In the genomic region with DNA sequence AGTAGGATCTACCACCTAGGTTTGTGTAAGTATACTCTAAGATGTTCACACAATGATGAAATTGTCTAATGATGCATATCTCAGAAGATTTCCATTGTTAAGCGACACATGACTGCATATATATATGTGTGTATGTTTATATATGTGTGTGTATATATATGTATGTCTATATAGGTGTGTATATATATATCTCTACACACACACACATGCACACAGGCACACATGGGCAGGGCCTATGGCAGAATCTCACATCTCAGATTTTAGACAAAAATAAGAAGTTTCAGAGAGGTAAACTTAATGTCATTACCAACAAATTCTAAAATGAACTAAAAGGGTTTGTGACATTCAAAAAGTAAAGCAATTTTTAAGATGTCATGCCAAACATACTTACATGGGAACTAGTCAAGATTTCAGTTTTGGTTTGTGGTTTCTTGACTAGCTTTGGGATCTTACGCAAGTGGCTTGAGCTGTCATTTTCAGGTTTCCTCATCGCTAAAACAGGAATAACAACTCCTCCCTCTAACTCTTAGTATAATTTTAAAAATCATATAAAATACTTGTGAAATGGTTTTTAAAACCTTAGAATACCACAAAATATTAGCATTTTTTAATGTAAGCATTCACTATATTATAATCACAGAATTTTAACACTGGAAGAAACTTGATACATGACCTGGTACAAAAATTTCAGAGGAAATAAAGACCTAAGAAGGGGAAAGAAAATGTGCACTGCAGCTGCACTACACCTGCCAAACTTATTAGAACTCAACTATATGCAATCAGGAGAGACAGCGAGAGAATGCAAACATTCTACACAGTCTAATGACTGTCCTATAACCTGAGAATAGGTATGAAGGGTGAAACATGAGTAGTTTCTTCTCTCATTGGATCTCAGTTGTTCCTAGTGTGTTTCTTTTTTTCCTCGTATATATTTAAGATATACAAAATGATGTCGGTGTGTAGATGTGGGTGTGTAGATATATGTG, we compare ENCODE assay signal across 8 cellular contexts.
DNase-seq lines count a peak whose midpoint lies in the region; ATAC-seq and TF ChIP-seq lines count a peak whose summit lies in the region.

No MANE protein-coding gene starts in this region.

- POLR2A ChIA-PET in activated CD4-positive, alpha-beta memory T cell treated with anti-CD3 and anti-CD28 coated beads, Interleukin-2, amount 10 ng/mL, durations not matched to agents 7 days and 5 days (lab: Charles Lee) = no interaction called here

- H3K56ac ChIP-seq in H9 (ENCODE audit: insufficient read length, low read depth, low read length) = no peak overlapping the region

- ATAC-seq in GM18909 (IDR thresholded peaks at IDR 0.05; ENCODE audit: poor library complexity, unreplicated experiment) (peak; percentile 46), HG03066 (IDR thresholded peaks at IDR 0.05; ENCODE audit: low read depth, unreplicated experiment) (peak; percentile 69)

- no peak overlapping the region for H4K8ac ChIP-seq in H9 (replicated peaks; ENCODE audit: insufficient read length, low read depth, low read length)

- WGBS in H9 (ENCODE audit: extremely low coverage, insufficient read length, low lambda C conversion rate) = no CpG with 5 or more reads among the region's 6 CpGs
- 89% methylated on average over 2 of the region's 6 CpGs; no CpG with 5 or more reads in 1 of the 2 experiments for WGBS in endodermal cell (ENCODE audit: insufficient coverage in 1 of 2, insufficient read length in 1 of 2), 2 experiments

- H3K9me3 Mint-ChIP-seq in activated CD4-positive, alpha-beta memory T cell treated with anti-CD3 and anti-CD28 coated beads, Interleukin-2, amount 10 ng/mL, durations not matched to agents 7 days and 5 days = no peaks in the 10 kb centered on the region
- H3K9me3 Mint-ChIP-seq in H9 (no peaks in the 10 kb centered on the region), endodermal cell (no peaks in the 10 kb centered on the region)

- no peak overlapping the region for H2BK20ac ChIP-seq in H9 (ENCODE audit: low read depth, low read length, poor library complexity, severe bottlenecking)

- no peaks in the 10 kb centered on the region for H3K27me3 Mint-ChIP-seq in activated CD4-positive, alpha-beta memory T cell treated with anti-CD3 and anti-CD28 coated beads, Interleukin-2, amount 10 ng/mL, durations not matched to agents 7 days and 5 days
- H3K27me3 Mint-ChIP-seq in H9 (ENCODE audit: low read depth) (no peaks in the 10 kb centered on the region), endodermal cell (ENCODE audit: insufficient read depth) (no peaks in the 10 kb centered on the region)

- no peak overlapping the region for H3K18ac ChIP-seq in H9 (ENCODE audit: insufficient read length, low read depth, low read length)

- H4K91ac ChIP-seq in H9 (ENCODE audit: insufficient read length, low read depth, low read length) = no peak overlapping the region

- H3K14ac ChIP-seq in H9 (ENCODE audit: insufficient read depth, low read length) = no peak overlapping the region

- no peaks in the 10 kb centered on the region for H4K20me1 ChIP-seq in H9 (ENCODE audit: control insufficient read depth, insufficient read depth, insufficient read length)

- H3K79me2 ChIP-seq in H9 (ENCODE audit: insufficient read depth, low read length) = no peaks in the 10 kb centered on the region

- no peak overlapping the region for H2BK5ac ChIP-seq in H9 (ENCODE audit: insufficient read length, low read length)

- H2BK15ac ChIP-seq in H9 (ENCODE audit: low read depth, low read length) = no peak overlapping the region

- H3K4me3 ChIP-seq in endodermal cell (ENCODE audit: low read length) = no peak overlapping the region

- peak; percentile 9 for DNase-seq in AG08396 (ENCODE audit: low spot score)
- DNase-seq in activated CD4-positive, alpha-beta memory T cell treated with anti-CD3 and anti-CD28 coated beads, Interleukin-2, amount 10 ng/mL, durations not matched to agents 7 days and 5 days = no peak
- DNase-seq in H9 = no peak
- DNase-seq in NCI-H187 (lab: John Stamatoyannopoulos, UW) = no peak
- no peak for DNase-seq in hepatic stellate cell (ENCODE audit: low spot score)
- DNase-seq in endodermal cell = no peak

- CTCF ChIA-PET in activated CD4-positive, alpha-beta memory T cell treated with anti-CD3 and anti-CD28 coated beads, Interleukin-2, amount 10 ng/mL, durations not matched to agents 7 days and 5 days (lab: Charles Lee) = no interaction called here

- no peaks in the 10 kb centered on the region for H3K23me2 ChIP-seq in H9 (ENCODE audit: insufficient read length, low read depth, low read length, poor library complexity, severe bottlenecking)

- peaks cover 15% of the 10 kb centered on the region for H3K36me3 Mint-ChIP-seq in activated CD4-positive, alpha-beta memory T cell treated with anti-CD3 and anti-CD28 coated beads, Interleukin-2, amount 10 ng/mL, durations not matched to agents 7 days and 5 days (ENCODE audit: low read depth)
- H3K36me3 Mint-ChIP-seq in H9 (ENCODE audit: insufficient read depth in 1 of 3, low read depth in 3 of 3) (peaks cover 3 to 18% (median 15%) of the 10 kb centered on the region in 3 experiments; a peak in 5 of 7 replicates), endodermal cell (ENCODE audit: low read depth) (peaks cover 15% of the 10 kb centered on the region)

- H3K79me1 ChIP-seq in H9 (ENCODE audit: insufficient read depth, low read depth, low read length, poor library complexity, severe bottlenecking) = no peaks in the 10 kb centered on the region

- peaks cover 33% of the 10 kb centered on the region for H3K36me3 ChIP-seq in endodermal cell (ENCODE audit: control insufficient read depth, insufficient read depth, low read length)

- H2BK120ac ChIP-seq in H9 (ENCODE audit: low read depth, low read length, poor library complexity, severe bottlenecking) = no peak overlapping the region

- H4K5ac ChIP-seq in H9 (ENCODE audit: insufficient read length, low read depth, low read length) = no peak overlapping the region

- H3K27ac ChIP-seq in H9 (ENCODE audit: insufficient read length, low read depth, low read length) = no peak overlapping the region
- no peak overlapping the region for H3K27ac ChIP-seq in endodermal cell (ENCODE audit: low read depth, low read length)

- no peak for TF ChIP-seq CTCF in H9 (conservative IDR thresholded peaks at IDR 0.05)
- TF ChIP-seq CTCF in endodermal cell (conservative IDR thresholded peaks at IDR 0.05) = no peak

- H3K4me2 ChIP-seq in H9 (ENCODE audit: insufficient read depth, insufficient read length, low read length) = no peak overlapping the region

- H2AK5ac ChIP-seq in H9 (ENCODE audit: insufficient read length, low read length) = no peak overlapping the region

- no peak overlapping the region for H3K23ac ChIP-seq in H9 (ENCODE audit: insufficient read length, low read depth, low read length)

- peak overlapping the region; percentile 26 for H3K27ac Mint-ChIP-seq in activated CD4-positive, alpha-beta memory T cell treated with anti-CD3 and anti-CD28 coated beads, Interleukin-2, amount 10 ng/mL, durations not matched to agents 7 days and 5 days
- H3K27ac Mint-ChIP-seq in H9 (no peak overlapping the region), endodermal cell (no peak overlapping the region)

- H3K4me3 Mint-ChIP-seq in activated CD4-positive, alpha-beta memory T cell treated with anti-CD3 and anti-CD28 coated beads, Interleukin-2, amount 10 ng/mL, durations not matched to agents 7 days and 5 days = no peak overlapping the region
- H3K4me3 Mint-ChIP-seq in H9 = no peak overlapping the region
- no peak overlapping the region for H3K4me3 Mint-ChIP-seq in endodermal cell

- H3K4me1 ChIP-seq in H9 (ENCODE audit: insufficient read depth, low read length) = no peaks in the 10 kb centered on the region
- no peaks in the 10 kb centered on the region for H3K4me1 ChIP-seq in endodermal cell (ENCODE audit: control insufficient read depth, insufficient read depth, low read length)

- H3K9ac ChIP-seq in H9 (ENCODE audit: extremely low read depth, insufficient read length, low read length) (no peak overlapping the region), endodermal cell (ENCODE audit: extremely low read depth, low read length, poor library complexity, severe bottlenecking) (no peak overlapping the region)

- H3K4ac ChIP-seq in H9 (ENCODE audit: low read depth, low read length) = no peak overlapping the region

- H2BK12ac ChIP-seq in H9 (ENCODE audit: insufficient read length, low read depth, low read length) = no peak overlapping the region

- H3T11ph ChIP-seq in H9 (ENCODE audit: low read length) = no peak overlapping the region

- H3K27me3 ChIP-seq in H9 (ENCODE audit: insufficient read depth, low read length) = no peaks in the 10 kb centered on the region
- H3K27me3 ChIP-seq in endodermal cell (ENCODE audit: control insufficient read depth, insufficient read depth, low read length, poor library complexity, severe bottlenecking) = no peaks in the 10 kb centered on the region

- no peak overlapping the region for H2AFZ ChIP-seq in H9 (ENCODE audit: low read length)

- no peaks in the 10 kb centered on the region for H3K9me3 ChIP-seq in H9 (ENCODE audit: control insufficient read depth, low read depth, low read length)
- no peaks in the 10 kb centered on the region for H3K9me3 ChIP-seq in endodermal cell (ENCODE audit: control insufficient read depth, low read length)

- H3K4me1 Mint-ChIP-seq in activated CD4-positive, alpha-beta memory T cell treated with anti-CD3 and anti-CD28 coated beads, Interleukin-2, amount 10 ng/mL, durations not matched to agents 7 days and 5 days = peaks cover 25% of the 10 kb centered on the region
- H3K4me1 Mint-ChIP-seq in H9 = no peaks in the 10 kb centered on the region
- H3K4me1 Mint-ChIP-seq in endodermal cell = peaks cover 11% of the 10 kb centered on the region
